23 cellular contexts compared by ENCODE assay signal in the genomic region with DNA sequence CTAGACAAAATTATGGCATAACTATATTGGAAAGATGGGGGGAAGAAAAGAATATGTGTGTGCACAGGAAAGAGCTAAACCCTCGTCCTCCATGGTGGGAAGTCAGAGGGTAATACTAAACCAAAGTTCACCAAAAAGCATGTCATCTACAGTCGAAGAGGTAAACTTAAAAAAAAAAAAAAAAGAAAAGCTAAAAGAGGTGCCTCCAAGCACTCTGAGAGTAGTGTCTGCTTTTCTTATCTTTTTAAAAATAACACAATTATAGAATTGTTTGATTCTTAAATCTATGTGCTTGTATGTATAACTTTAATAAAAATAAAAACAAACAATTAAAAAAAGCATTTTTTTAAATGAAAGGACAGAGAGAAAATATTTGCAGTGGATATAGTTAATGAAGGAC.
"Had no signal": no experiment of that assay in that cellular context is flagged by ENCODE, and none has a peak within 500 bp of the region (broad histone marks: within the 10 kb centered on the region; RNA-seq: fewer than 3 reads in every experiment).

No MANE protein-coding gene starts in this region.

- H3K4me3 ChIP-seq: coronary artery, dorsolateral prefrontal cortex, esophagus muscularis mucosa, gastroesophageal sphincter, heart left ventricle, hepatocyte, left lung, lower lobe of right lung, mucosa of descending colon had no signal

- DNase-seq: dermis blood vessel endothelial cell; dorsolateral prefrontal cortex; effector CD4-positive, alpha-beta T cell; effector memory CD4-positive, alpha-beta T cell; foreskin keratinocyte; heart left ventricle; hypothalamus; immature natural killer cell; islet precursor cell; left cardiac atrium; left lung; left ventricle myocardium superior; lower lobe of right lung; mesenchymal stem cell; mucosa of descending colon; naive B cell had no signal

- H3K36me3 ChIP-seq: esophagus muscularis mucosa, gastroesophageal sphincter, heart left ventricle, left lung, lower lobe of right lung had no signal

- FAIRE-seq: colon, endothelial cell of umbilical vein, frontal cortex had no signal

- ATAC-seq: foreskin keratinocyte, gastroesophageal sphincter, heart left ventricle, left cardiac atrium, left lung, left ventricle myocardium superior, lower lobe of right lung, mucosa of descending colon had no signal

- H3K4me1 ChIP-seq: esophagus muscularis mucosa, foreskin keratinocyte, gastroesophageal sphincter, heart left ventricle, left lung, lower lobe of right lung had no signal

- H3K9me3 ChIP-seq: mucosa of descending colon had no signal

- H3K27ac ChIP-seq: coronary artery, dorsolateral prefrontal cortex, esophagus muscularis mucosa, foreskin keratinocyte, gastroesophageal sphincter, heart left ventricle, hepatocyte, left lung, lower lobe of right lung had no signal
